ENCODE assay signal across 21 cellular contexts in the genomic region with DNA sequence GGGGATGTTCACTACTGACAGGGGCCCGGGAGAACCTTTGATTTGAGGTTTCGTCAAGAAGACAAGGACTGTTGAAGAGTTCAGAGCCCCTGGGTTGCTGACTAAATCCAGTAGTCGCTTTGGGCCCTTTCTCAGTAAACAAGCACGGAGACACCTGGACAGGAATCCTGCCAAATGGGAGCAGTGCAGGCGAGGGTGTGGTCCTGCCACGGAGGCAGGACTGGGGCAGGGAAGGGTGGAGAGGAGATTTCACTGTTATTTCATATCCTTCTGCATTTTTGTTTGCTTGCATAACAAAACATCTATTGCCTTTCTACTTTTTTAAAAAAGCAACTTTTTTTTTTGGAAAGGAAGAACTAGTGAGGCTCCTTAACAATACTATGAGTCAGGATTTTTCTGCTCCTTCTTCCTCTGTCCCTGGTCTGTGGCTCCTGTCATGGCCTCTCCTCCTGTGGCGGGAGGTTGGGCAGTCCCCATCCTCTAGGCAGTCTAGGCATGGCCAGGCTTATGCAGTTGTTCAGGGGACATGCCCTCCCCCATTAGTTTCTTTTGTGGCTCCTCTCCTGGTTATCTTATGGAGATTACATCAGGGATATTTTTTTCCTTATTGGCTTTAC. TPM values are rescaled to one million over a fixed set of nuclear protein-coding genes. Genes with fewer than 3 reads are reported as not detected.
DNase-seq lines count a peak whose midpoint lies in the region; ATAC-seq and TF ChIP-seq lines count a peak whose summit lies in the region.
"Had no signal": no experiment of that assay in that cellular context is flagged by ENCODE, and none has a peak within 500 bp of the region (broad histone marks: within the 10 kb centered on the region; RNA-seq: fewer than 3 reads in every experiment).

No MANE protein-coding gene starts in this region.

- peak overlapping the region; percentile 61 for H3K4me2 ChIP-seq in BLaER1

- H3K9me3 ChIP-seq in BLaER1, result peaks cover 6% of the 10 kb centered on the region
- H3K9me3 ChIP-seq in esophagus (ENCODE audit: control insufficient read depth in 2 of 2, insufficient read depth in 1 of 2, low read depth in 1 of 2, low read length in 1 of 2), result no peaks in the 10 kb centered on the region
- no peaks in the 10 kb centered on the region for H3K9me3 ChIP-seq in mucosa of descending colon
- H3K9me3 ChIP-seq: Peyer's patch had no signal

- H3K4me3 ChIP-seq in BLaER1 (no peak overlapping the region), esophagus (ENCODE audit: low read depth in 1 of 2, low read length in 2 of 2) (no peak overlapping the region), mucosa of descending colon (no peak overlapping the region)
- H3K4me3 ChIP-seq: K562, Peyer's patch had no signal

- CTCF ChIA-PET in RWPE1 (lab: Yijun Ruan, JAX), result no interaction called here

- H3K4me1 ChIP-seq in BLaER1, result peaks cover 70% of the 10 kb centered on the region
- peaks cover 11 to 48% of the 10 kb centered on the region in 2 donors for H3K4me1 ChIP-seq in esophagus (ENCODE audit: control insufficient read depth in 2 of 2, insufficient read depth in 2 of 2, low read length in 1 of 2)
- H3K4me1 ChIP-seq in mucosa of descending colon (ENCODE audit: low read depth), result no peaks in the 10 kb centered on the region
- H3K4me1 ChIP-seq: Peyer's patch had no signal

- intact Hi-C loops in mucosa of descending colon (cut with DNase I, micrococcal nuclease), result no loop called here
- intact Hi-C loops in posterior cingulate gyrus (cut with DNase I), result no loop called here

- 45 to 59% methylated on average over 7 of the region's 7 CpGs for WGBS in esophagus, 2 donors

- POLR2A ChIA-PET in RWPE1 (lab: Yijun Ruan, JAX; ENCODE audit: low non-redundant PET), result no interaction called here

- ATAC-seq in mucosa of descending colon (peak; percentile 35), HG03342 (IDR thresholded peaks at IDR 0.05; ENCODE audit: unreplicated experiment) (no peak), HG02610 (IDR thresholded peaks at IDR 0.05; ENCODE audit: unreplicated experiment) (no peak)
- ATAC-seq: K562 had no signal

- H3K9ac ChIP-seq in BLaER1, result peak overlapping the region; percentile 27; the same call in 1 of the 2 replicates

- H3K27ac ChIP-seq in BLaER1 (no peak overlapping the region), RWPE1 (peak overlapping the region; percentile 87), esophagus (ENCODE audit: low read depth in 2 of 2, low read length in 1 of 2) (peak overlapping the region; percentile 73 to 90)
- H3K27ac ChIP-seq: Peyer's patch had no signal

- H3K27me3 ChIP-seq in BLaER1, result no peaks in the 10 kb centered on the region
- H3K27me3 ChIP-seq in esophagus (ENCODE audit: control insufficient read depth in 1 of 2, insufficient read depth in 2 of 2, low read length in 2 of 2), result no peaks in the 10 kb centered on the region
- H3K27me3 ChIP-seq: Peyer's patch had no signal

- H3K36me3 ChIP-seq in BLaER1, result 0 out of 2 replicates have a peak, but pooled peaks cover 4% of the 10 kb centered on the region
- H3K36me3 ChIP-seq in esophagus (ENCODE audit: control insufficient read depth in 2 of 2, insufficient read depth in 2 of 2, low read length in 1 of 2), result no peaks in the 10 kb centered on the region
- H3K36me3 ChIP-seq in mucosa of descending colon (ENCODE audit: low read depth), result no peaks in the 10 kb centered on the region
- H3K36me3 ChIP-seq: Peyer's patch had no signal

- H4K20me1 ChIP-seq in BLaER1, result no peaks in the 10 kb centered on the region

- peak; percentile 23 for DNase-seq in RWPE1 (ENCODE audit: low spot score)
- DNase-seq in mucosa of descending colon, result peak in 1 of 3 donors; percentile 21
- no peak for DNase-seq in posterior cingulate gyrus
- DNase-seq in NCI-H2107 treated with DMSO at 0.1 percent for 48 hours (lab: John Stamatoyannopoulos, UW; ENCODE audit: unreplicated experiment), result no peak
- DNase-seq: AML-193, DMS53, GF-D8, NCI-H1092, NCI-H1436, NCI-H187 treated with DMSO at 0.1 percent for 48 hours, NCI-H226, NCI-H510A treated with DMSO at 0.1 percent for 48 hours, NCI-H774, Peyer's patch, Right ventricle myocardium superior had no signal

- TF ChIP-seq CTCF in RWPE1 (conservative IDR thresholded peaks at IDR 0.05; ENCODE audit: low read depth) (no peak), mucosa of descending colon (IDR thresholded peaks at IDR 0.05) (no peak)

RNA-seq across cellular contexts. Expression of a gene that starts 57.7 kb away (rescaled TPM):
- 10 to 100 TPM; 32.2 to 98.9 TPM for polyA plus RNA-seq in esophagus
- total RNA-seq in mucosa of descending colon, result 10 to 100 TPM in 1 of 3 donors, 1 to 10 TPM in 1, under 1 TPM in 1; 0.94 to 14.0 (median 1.5) TPM
- total RNA-seq: K562 had no signal
- polyA plus RNA-seq: CD14-positive monocyte, K562 had no signal
